ENCODE assay signal across 11 cellular contexts in genomic region chr6:149210376-149210775, GRCh38.
DNase-seq lines count a peak whose midpoint lies in the region; ATAC-seq, FAIRE-seq and TF ChIP-seq lines count a peak whose summit lies in the region.
"Had no signal": no experiment of that assay in that cellular context is flagged by ENCODE, and none has a peak within 500 bp of the region (broad histone marks: within the 10 kb centered on the region; RNA-seq: fewer than 3 reads in every experiment).

No MANE protein-coding gene starts in this region.

- H2AFZ ChIP-seq in SK-N-SH (ENCODE audit: low read depth): 0 out of 2 replicates have a peak overlapping the region, but pooled peaks have one; percentile 11
- no peak overlapping the region for H2AFZ ChIP-seq in HepG2 (ENCODE audit: low read length)

- no peaks in the 10 kb centered on the region for H3K9me2 ChIP-seq in SK-N-SH

- H3K36me3 ChIP-seq in SK-N-SH (replicated peaks in 1 of 2; ENCODE audit: control insufficient read depth in 1 of 2, insufficient read depth in 2 of 2, low read length in 1 of 2): no peaks in the 10 kb centered on the region
- no peaks in the 10 kb centered on the region for H3K36me3 ChIP-seq in stomach
- H3K36me3 ChIP-seq in HepG2 (replicated peaks in 1 of 2; ENCODE audit: control insufficient read depth in 1 of 2, insufficient read depth in 2 of 2, low read length in 2 of 2): no peaks in the 10 kb centered on the region
- H3K36me3 ChIP-seq: BLaER1 had no signal

- no peak for DNase-seq in activated T-cell treated with anti-CD3 and anti-CD28 coated beads, Interleukin-2, amount 50 U/mL, for 24 hours
- DNase-seq in activated T-cell treated with anti-CD3 and anti-CD28 coated beads, Interleukin-2, amount 50 U/mL, for 1 hour: no peak
- no peak for DNase-seq in SK-N-SH
- peak; percentile 30 for DNase-seq in epithelial cell of esophagus (ENCODE audit: low read depth)
- no peak for DNase-seq in stomach
- no peak for DNase-seq in HepG2 (ENCODE audit: low spot score)
- DNase-seq: NCI-H1694 treated with DMSO at 0.1 percent for 48 hours had no signal

- peak overlapping the region in 1 of 2 experiments; percentile 71; a peak in 2 of 4 replicates for H3K27ac ChIP-seq in SK-N-SH (ENCODE audit: low read depth in 2 of 2, low read length in 1 of 2)
- H3K27ac ChIP-seq in stomach: peak overlapping the region in 3 of 5 donors; percentile 3 to 18 (median 16)
- H3K27ac ChIP-seq in HepG2 (ENCODE audit: extremely low read length, insufficient read depth, low read length): no peak overlapping the region
- H3K27ac ChIP-seq: BLaER1 had no signal

- TF ChIP-seq RAD21 in SK-N-SH (IDR thresholded peaks at IDR 0.05; ENCODE audit: low read length) (no peak), HepG2 (CRISPR knock-in tag; IDR thresholded peaks at IDR 0.05) (no peak)

- no peak for FAIRE-seq in HepG2 (lab: Jason Lieb, UNC)

- ATAC-seq in HG03097 (IDR thresholded peaks at IDR 0.05; ENCODE audit: low FRiP score, unreplicated experiment): no peak
- ATAC-seq in HepG2: no peak
- no peak for ATAC-seq in HG03520 (IDR thresholded peaks at IDR 0.05; ENCODE audit: unreplicated experiment)
- ATAC-seq: HCT116 had no signal

- H3K27ac Mint-ChIP-seq in activated T-cell treated with anti-CD3 and anti-CD28 coated beads, Interleukin-2, amount 50 U/mL, for 24 hours: no peak overlapping the region

- H3K27me3 Mint-ChIP-seq in activated T-cell treated with anti-CD3 and anti-CD28 coated beads, Interleukin-2, amount 50 U/mL, for 24 hours: no peaks in the 10 kb centered on the region

- peaks cover 6% of the 10 kb centered on the region for H3K4me1 Mint-ChIP-seq in activated T-cell treated with anti-CD3 and anti-CD28 coated beads, Interleukin-2, amount 50 U/mL, for 24 hours (ENCODE audit: low read depth)

- no peak overlapping the region for H3K4me2 ChIP-seq in SK-N-SH
- H3K4me2 ChIP-seq in HepG2 (ENCODE audit: low read depth, low read length): no peak overlapping the region
- H3K4me2 ChIP-seq: BLaER1 had no signal

- H3K79me2 ChIP-seq in SK-N-SH (ENCODE audit: insufficient read depth) (no peaks in the 10 kb centered on the region), HepG2 (ENCODE audit: insufficient read depth, low read length) (no peaks in the 10 kb centered on the region)

- POLR2A ChIA-PET in SK-N-SH (lab: Yijun Ruan, JAX) (no interaction called here), HepG2 (lab: Yijun Ruan, JAX) (no interaction called here)

- no TSS peak for BruUV-seq in HepG2 (replicated peaks; lab: Mats Ljungman, UMichigan)

- H3K36me3 Mint-ChIP-seq in activated T-cell treated with anti-CD3 and anti-CD28 coated beads, Interleukin-2, amount 50 U/mL, for 24 hours (ENCODE audit: low read depth): no peaks in the 10 kb centered on the region

- CTCF ChIA-PET in SK-N-SH (lab: Yijun Ruan, JAX) (no interaction called here), HepG2 (lab: Yijun Ruan, JAX; ENCODE audit: low intra/inter-chr PET ratio, low total read pairs) (no interaction called here)

- WGBS in SK-N-SH (ENCODE audit: low lambda C conversion rate): 44% methylated on average over 1 of the region's 1 CpG
- WGBS in stomach, 5 donors: 50 to 65% (median 60%) methylated on average over 1 of the region's 1 CpG
- 0% methylated on average over 1 of the region's 1 CpG for WGBS in HepG2 (ENCODE audit: low lambda C conversion rate)

- H3K27me3 ChIP-seq in SK-N-SH (ENCODE audit: insufficient read depth) (no peaks in the 10 kb centered on the region), stomach (peaks cover 0 to 5% (median 0%) of the 10 kb centered on the region in 3 donors), HepG2 (ENCODE audit: control insufficient read depth in 1 of 2, insufficient read depth in 2 of 2, low read length in 2 of 2) (peaks cover 0 to 25% of the 10 kb centered on the region in 2 experiments; a peak in 3 of 5 replicates)
- H3K27me3 ChIP-seq: BLaER1 had no signal

- no peak for TF ChIP-seq CTCF in SK-N-SH (IDR thresholded peaks at IDR 0.05)
- TF ChIP-seq CTCF in epithelial cell of esophagus (IDR thresholded peaks at IDR 0.05; ENCODE audit: insufficient read depth, low read depth, low read length, missing control alignments): no peak
- TF ChIP-seq CTCF in stomach (IDR thresholded peaks at IDR 0.05): no peak
- no peak for TF ChIP-seq CTCF in HepG2 (CRISPR knock-in tag; IDR thresholded peaks at IDR 0.05)

- H3K9me3 Mint-ChIP-seq in activated T-cell treated with anti-CD3 and anti-CD28 coated beads, Interleukin-2, amount 50 U/mL, for 24 hours: peaks cover 5% of the 10 kb centered on the region

- intact Hi-C loops in stomach (cut with DNase I; ENCODE audit: low total_unique reads) (no loop called here), HepG2 (cut with micrococcal nuclease; ENCODE audit: unreplicated experiment) (no loop called here)

- H3F3A ChIP-seq in SK-N-SH (replicated peaks; ENCODE audit: insufficient read depth): no peaks in the 10 kb centered on the region

- H3K9me3 ChIP-seq in SK-N-SH (no peaks in the 10 kb centered on the region), stomach (no peaks in the 10 kb centered on the region), HepG2 (ENCODE audit: low read length) (no peaks in the 10 kb centered on the region)
- H3K9me3 ChIP-seq: BLaER1 had no signal

- no peak for TF ChIP-seq POLR2A in stomach (IDR thresholded peaks at IDR 0.05)
- TF ChIP-seq POLR2A in HepG2 (IDR thresholded peaks at IDR 0.05; ENCODE audit: insufficient read depth in 1 of 2, low read depth in 2 of 2, low read length in 2 of 2): no peak

- no peak overlapping the region for H3K4me3 ChIP-seq in SK-N-SH (ENCODE audit: low read depth in 2 of 2, low read length in 1 of 2)
- no peak overlapping the region for H3K4me3 ChIP-seq in epithelial cell of esophagus (ENCODE audit: low read length)
- no peak overlapping the region for H3K4me3 ChIP-seq in stomach
- H3K4me3 ChIP-seq in HepG2 (replicated peaks in 1 of 3; ENCODE audit: insufficient read depth in 1 of 3, low read depth in 2 of 3, low read length in 3 of 3): no peak overlapping the region
- H3K4me3 ChIP-seq: BLaER1 had no signal

- H3K4me3 Mint-ChIP-seq in activated T-cell treated with anti-CD3 and anti-CD28 coated beads, Interleukin-2, amount 50 U/mL, for 24 hours: peak overlapping the region; percentile 33

- H4K20me1 ChIP-seq in SK-N-SH (ENCODE audit: insufficient read depth): no peaks in the 10 kb centered on the region
- no peaks in the 10 kb centered on the region for H4K20me1 ChIP-seq in HepG2 (ENCODE audit: insufficient read depth, low read length)
- H4K20me1 ChIP-seq: BLaER1 had no signal

- in situ Hi-C loops in HepG2 (cut with HindIII; ENCODE audit: extremely low pct_ligation_motif_present, low pct_unique_long_range_greater_than_20kb): no loop called here

- H3K9ac ChIP-seq in SK-N-SH (no peak overlapping the region), HepG2 (ENCODE audit: insufficient read depth, low read depth, low read length) (no peak overlapping the region)
- H3K9ac ChIP-seq: BLaER1 had no signal

- no peak; a peak in 1 of 4 replicates for TF ChIP-seq EP300 in SK-N-SH (IDR thresholded peaks at IDR 0.05; ENCODE audit: borderline replicate concordance in 1 of 2, low read depth in 1 of 2, low read length in 1 of 2)
- no peak for TF ChIP-seq EP300 in stomach (IDR thresholded peaks at IDR 0.05)
- no peak for TF ChIP-seq EP300 in HepG2 (IDR thresholded peaks at IDR 0.05; ENCODE audit: low read depth in 2 of 2, low read length in 2 of 2)
- TF ChIP-seq EP300 in HepG2 (CRISPR knock-in tag; IDR thresholded peaks at IDR 0.05; ENCODE audit: borderline replicate concordance): no peak

- H3K4me1 ChIP-seq in SK-N-SH (ENCODE audit: control insufficient read depth in 1 of 2, insufficient read depth in 2 of 2, low read depth in 1 of 2, low read length in 1 of 2) (peaks cover 0 to 6% of the 10 kb centered on the region in 2 experiments; a peak in 1 of 4 replicates), stomach (peaks cover 0 to 36% (median 10%) of the 10 kb centered on the region in 4 donors), HepG2 (ENCODE audit: insufficient read depth, low read length) (no peaks in the 10 kb centered on the region)

TF ChIP-seq in SK-N-SH, 30 proteins besides CTCF, POLR2A, EP300 and RAD21 (continues in another document):
- TF ChIP-seq USF2 (IDR thresholded peaks at IDR 0.05; ENCODE audit: borderline replicate concordance, low read depth, low read length) (no peak), MAX (IDR thresholded peaks at IDR 0.05; ENCODE audit: low read depth) (no peak), TAF1 (IDR thresholded peaks at IDR 0.05; ENCODE audit: borderline replicate concordance, low read depth, low read length) (no peak), TCF12 (IDR thresholded peaks at IDR 0.05) (peak; percentile 73), MXI1 (IDR thresholded peaks at IDR 0.05; ENCODE audit: low read depth, low read length) (no peak), TEAD4 (IDR thresholded peaks at IDR 0.05; ENCODE audit: borderline replicate concordance, insufficient read depth) (no peak)

TF ChIP-seq in HepG2, 621 proteins besides CTCF, POLR2A, EP300 and RAD21 (continues in another document):
- TF ChIP-seq KLF16 (CRISPR knock-in tag; IDR thresholded peaks at IDR 0.05): no peak
- TF ChIP-seq CBFB (CRISPR knock-in tag; IDR thresholded peaks at IDR 0.05): no peak
- TF ChIP-seq ZNF773 (CRISPR knock-in tag; IDR thresholded peaks at IDR 0.05; ENCODE audit: borderline replicate concordance): no peak
- no peak for TF ChIP-seq ZNF740 (CRISPR knock-in tag; IDR thresholded peaks at IDR 0.05)
- no peak for TF ChIP-seq DDIT3 (CRISPR knock-in tag; IDR thresholded peaks at IDR 0.05)
- TF ChIP-seq EZH2 (conservative IDR thresholded peaks at IDR 0.05; ENCODE audit: low read depth, low read length): no peak
